Comparison of ENCODE assay signal across 1 cellular context in the genomic region with DNA sequence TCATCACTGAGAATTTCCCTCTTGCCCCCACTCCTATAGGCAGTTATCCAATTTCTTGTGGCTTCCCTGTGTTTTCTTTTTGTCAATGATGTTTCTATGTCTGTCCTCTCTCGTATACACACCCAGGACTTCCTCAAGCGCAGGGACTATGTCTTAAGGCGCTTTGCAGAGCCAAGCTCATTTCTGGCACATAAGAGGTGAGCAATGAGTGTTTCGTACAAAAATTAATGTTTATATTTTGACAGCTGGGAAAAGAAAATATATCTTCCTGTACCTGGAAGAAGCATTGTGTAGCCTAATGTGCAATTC.
TF ChIP-seq lines count a peak whose summit lies in the region.

No MANE protein-coding gene starts in this region.

TF ChIP-seq in GM12878, 131 proteins besides CTCF, POLR2A, EP300 and RAD21:
- no peak for TF ChIP-seq ATF7 (IDR thresholded peaks at IDR 0.05; ENCODE audit: low read depth)
- TF ChIP-seq IKZF1 (conservative IDR thresholded peaks at IDR 0.05), result no peak
- TF ChIP-seq CBFB (IDR thresholded peaks at IDR 0.05; ENCODE audit: low read depth), result no peak
- no peak for TF ChIP-seq IKZF2 (IDR thresholded peaks at IDR 0.05)
- TF ChIP-seq BACH1 (IDR thresholded peaks at IDR 0.05; ENCODE audit: borderline replicate concordance), result no peak
- no peak for TF ChIP-seq TCF3 (IDR thresholded peaks at IDR 0.05; ENCODE audit: borderline replicate concordance, insufficient read depth, low read depth, low read length)
- TF ChIP-seq, protein P1, sequence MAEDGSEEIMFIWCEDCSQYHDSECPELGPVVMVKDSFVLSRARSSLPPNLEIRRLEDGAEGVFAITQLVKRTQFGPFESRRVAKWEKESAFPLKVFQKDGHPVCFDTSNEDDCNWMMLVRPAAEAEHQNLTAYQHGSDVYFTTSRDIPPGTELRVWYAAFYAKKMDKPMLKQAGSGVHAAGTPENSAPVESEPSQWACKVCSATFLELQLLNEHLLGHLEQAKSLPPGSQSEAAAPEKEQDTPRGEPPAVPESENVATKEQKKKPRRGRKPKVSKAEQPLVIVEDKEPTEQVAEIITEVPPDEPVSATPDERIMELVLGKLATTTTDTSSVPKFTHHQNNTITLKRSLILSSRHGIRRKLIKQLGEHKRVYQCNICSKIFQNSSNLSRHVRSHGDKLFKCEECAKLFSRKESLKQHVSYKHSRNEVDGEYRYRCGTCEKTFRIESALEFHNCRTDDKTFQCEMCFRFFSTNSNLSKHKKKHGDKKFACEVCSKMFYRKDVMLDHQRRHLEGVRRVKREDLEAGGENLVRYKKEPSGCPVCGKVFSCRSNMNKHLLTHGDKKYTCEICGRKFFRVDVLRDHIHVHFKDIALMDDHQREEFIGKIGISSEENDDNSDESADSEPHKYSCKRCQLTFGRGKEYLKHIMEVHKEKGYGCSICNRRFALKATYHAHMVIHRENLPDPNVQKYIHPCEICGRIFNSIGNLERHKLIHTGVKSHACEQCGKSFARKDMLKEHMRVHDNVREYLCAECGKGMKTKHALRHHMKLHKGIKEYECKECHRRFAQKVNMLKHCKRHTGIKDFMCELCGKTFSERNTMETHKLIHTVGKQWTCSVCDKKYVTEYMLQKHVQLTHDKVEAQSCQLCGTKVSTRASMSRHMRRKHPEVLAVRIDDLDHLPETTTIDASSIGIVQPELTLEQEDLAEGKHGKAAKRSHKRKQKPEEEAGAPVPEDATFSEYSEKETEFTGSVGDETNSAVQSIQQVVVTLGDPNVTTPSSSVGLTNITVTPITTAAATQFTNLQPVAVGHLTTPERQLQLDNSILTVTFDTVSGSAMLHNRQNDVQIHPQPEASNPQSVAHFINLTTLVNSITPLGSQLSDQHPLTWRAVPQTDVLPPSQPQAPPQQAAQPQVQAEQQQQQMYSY (CRISPR knock-in tag; IDR thresholded peaks at IDR 0.05), result no peak
- TF ChIP-seq SMAD1 (IDR thresholded peaks at IDR 0.05; ENCODE audit: low read depth, partially characterized antibody), result no peak
- no peak for TF ChIP-seq TCF12 (IDR thresholded peaks at IDR 0.05; ENCODE audit: low read depth, low read length)
- TF ChIP-seq SIN3A (IDR thresholded peaks at IDR 0.05; ENCODE audit: low read depth, low read length), result no peak; the same call in 1 of the 2 replicates
- TF ChIP-seq, protein P2, sequence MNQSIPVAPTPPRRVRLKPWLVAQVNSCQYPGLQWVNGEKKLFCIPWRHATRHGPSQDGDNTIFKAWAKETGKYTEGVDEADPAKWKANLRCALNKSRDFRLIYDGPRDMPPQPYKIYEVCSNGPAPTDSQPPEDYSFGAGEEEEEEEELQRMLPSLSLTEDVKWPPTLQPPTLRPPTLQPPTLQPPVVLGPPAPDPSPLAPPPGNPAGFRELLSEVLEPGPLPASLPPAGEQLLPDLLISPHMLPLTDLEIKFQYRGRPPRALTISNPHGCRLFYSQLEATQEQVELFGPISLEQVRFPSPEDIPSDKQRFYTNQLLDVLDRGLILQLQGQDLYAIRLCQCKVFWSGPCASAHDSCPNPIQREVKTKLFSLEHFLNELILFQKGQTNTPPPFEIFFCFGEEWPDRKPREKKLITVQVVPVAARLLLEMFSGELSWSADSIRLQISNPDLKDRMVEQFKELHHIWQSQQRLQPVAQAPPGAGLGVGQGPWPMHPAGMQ (IDR thresholded peaks at IDR 0.05; ENCODE audit: borderline replicate concordance), result no peak
- TF ChIP-seq, protein P3, sequence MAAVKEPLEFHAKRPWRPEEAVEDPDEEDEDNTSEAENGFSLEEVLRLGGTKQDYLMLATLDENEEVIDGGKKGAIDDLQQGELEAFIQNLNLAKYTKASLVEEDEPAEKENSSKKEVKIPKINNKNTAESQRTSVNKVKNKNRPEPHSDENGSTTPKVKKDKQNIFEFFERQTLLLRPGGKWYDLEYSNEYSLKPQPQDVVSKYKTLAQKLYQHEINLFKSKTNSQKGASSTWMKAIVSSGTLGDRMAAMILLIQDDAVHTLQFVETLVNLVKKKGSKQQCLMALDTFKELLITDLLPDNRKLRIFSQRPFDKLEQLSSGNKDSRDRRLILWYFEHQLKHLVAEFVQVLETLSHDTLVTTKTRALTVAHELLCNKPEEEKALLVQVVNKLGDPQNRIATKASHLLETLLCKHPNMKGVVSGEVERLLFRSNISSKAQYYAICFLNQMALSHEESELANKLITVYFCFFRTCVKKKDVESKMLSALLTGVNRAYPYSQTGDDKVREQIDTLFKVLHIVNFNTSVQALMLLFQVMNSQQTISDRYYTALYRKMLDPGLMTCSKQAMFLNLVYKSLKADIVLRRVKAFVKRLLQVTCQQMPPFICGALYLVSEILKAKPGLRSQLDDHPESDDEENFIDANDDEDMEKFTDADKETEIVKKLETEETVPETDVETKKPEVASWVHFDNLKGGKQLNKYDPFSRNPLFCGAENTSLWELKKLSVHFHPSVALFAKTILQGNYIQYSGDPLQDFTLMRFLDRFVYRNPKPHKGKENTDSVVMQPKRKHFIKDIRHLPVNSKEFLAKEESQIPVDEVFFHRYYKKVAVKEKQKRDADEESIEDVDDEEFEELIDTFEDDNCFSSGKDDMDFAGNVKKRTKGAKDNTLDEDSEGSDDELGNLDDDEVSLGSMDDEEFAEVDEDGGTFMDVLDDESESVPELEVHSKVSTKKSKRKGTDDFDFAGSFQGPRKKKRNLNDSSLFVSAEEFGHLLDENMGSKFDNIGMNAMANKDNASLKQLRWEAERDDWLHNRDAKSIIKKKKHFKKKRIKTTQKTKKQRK (IDR thresholded peaks at IDR 0.05; ENCODE audit: low read depth, low read length), result no peak
- TF ChIP-seq, protein P4, sequence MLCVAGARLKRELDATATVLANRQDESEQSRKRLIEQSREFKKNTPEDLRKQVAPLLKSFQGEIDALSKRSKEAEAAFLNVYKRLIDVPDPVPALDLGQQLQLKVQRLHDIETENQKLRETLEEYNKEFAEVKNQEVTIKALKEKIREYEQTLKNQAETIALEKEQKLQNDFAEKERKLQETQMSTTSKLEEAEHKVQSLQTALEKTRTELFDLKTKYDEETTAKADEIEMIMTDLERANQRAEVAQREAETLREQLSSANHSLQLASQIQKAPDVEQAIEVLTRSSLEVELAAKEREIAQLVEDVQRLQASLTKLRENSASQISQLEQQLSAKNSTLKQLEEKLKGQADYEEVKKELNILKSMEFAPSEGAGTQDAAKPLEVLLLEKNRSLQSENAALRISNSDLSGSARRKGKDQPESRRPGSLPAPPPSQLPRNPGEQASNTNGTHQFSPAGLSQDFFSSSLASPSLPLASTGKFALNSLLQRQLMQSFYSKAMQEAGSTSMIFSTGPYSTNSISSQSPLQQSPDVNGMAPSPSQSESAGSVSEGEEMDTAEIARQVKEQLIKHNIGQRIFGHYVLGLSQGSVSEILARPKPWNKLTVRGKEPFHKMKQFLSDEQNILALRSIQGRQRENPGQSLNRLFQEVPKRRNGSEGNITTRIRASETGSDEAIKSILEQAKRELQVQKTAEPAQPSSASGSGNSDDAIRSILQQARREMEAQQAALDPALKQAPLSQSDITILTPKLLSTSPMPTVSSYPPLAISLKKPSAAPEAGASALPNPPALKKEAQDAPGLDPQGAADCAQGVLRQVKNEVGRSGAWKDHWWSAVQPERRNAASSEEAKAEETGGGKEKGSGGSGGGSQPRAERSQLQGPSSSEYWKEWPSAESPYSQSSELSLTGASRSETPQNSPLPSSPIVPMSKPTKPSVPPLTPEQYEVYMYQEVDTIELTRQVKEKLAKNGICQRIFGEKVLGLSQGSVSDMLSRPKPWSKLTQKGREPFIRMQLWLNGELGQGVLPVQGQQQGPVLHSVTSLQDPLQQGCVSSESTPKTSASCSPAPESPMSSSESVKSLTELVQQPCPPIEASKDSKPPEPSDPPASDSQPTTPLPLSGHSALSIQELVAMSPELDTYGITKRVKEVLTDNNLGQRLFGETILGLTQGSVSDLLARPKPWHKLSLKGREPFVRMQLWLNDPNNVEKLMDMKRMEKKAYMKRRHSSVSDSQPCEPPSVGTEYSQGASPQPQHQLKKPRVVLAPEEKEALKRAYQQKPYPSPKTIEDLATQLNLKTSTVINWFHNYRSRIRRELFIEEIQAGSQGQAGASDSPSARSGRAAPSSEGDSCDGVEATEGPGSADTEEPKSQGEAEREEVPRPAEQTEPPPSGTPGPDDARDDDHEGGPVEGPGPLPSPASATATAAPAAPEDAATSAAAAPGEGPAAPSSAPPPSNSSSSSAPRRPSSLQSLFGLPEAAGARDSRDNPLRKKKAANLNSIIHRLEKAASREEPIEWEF (IDR thresholded peaks at IDR 0.05; ENCODE audit: insufficient replicate concordance, low read depth, low read length), result no peak
- no peak for TF ChIP-seq HCFC1 (IDR thresholded peaks at IDR 0.05; ENCODE audit: low read length)
- TF ChIP-seq, protein P5, sequence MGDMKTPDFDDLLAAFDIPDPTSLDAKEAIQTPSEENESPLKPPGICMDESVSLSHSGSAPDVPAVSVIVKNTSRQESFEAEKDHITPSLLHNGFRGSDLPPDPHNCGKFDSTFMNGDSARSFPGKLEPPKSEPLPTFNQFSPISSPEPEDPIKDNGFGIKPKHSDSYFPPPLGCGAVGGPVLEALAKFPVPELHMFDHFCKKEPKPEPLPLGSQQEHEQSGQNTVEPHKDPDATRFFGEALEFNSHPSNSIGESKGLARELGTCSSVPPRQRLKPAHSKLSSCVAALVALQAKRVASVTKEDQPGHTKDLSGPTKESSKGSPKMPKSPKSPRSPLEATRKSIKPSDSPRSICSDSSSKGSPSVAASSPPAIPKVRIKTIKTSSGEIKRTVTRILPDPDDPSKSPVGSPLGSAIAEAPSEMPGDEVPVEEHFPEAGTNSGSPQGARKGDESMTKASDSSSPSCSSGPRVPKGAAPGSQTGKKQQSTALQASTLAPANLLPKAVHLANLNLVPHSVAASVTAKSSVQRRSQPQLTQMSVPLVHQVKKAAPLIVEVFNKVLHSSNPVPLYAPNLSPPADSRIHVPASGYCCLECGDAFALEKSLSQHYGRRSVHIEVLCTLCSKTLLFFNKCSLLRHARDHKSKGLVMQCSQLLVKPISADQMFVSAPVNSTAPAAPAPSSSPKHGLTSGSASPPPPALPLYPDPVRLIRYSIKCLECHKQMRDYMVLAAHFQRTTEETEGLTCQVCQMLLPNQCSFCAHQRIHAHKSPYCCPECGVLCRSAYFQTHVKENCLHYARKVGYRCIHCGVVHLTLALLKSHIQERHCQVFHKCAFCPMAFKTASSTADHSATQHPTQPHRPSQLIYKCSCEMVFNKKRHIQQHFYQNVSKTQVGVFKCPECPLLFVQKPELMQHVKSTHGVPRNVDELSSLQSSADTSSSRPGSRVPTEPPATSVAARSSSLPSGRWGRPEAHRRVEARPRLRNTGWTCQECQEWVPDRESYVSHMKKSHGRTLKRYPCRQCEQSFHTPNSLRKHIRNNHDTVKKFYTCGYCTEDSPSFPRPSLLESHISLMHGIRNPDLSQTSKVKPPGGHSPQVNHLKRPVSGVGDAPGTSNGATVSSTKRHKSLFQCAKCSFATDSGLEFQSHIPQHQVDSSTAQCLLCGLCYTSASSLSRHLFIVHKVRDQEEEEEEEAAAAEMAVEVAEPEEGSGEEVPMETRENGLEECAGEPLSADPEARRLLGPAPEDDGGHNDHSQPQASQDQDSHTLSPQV (IDR thresholded peaks at IDR 0.05), result no peak
- TF ChIP-seq, protein P6, sequence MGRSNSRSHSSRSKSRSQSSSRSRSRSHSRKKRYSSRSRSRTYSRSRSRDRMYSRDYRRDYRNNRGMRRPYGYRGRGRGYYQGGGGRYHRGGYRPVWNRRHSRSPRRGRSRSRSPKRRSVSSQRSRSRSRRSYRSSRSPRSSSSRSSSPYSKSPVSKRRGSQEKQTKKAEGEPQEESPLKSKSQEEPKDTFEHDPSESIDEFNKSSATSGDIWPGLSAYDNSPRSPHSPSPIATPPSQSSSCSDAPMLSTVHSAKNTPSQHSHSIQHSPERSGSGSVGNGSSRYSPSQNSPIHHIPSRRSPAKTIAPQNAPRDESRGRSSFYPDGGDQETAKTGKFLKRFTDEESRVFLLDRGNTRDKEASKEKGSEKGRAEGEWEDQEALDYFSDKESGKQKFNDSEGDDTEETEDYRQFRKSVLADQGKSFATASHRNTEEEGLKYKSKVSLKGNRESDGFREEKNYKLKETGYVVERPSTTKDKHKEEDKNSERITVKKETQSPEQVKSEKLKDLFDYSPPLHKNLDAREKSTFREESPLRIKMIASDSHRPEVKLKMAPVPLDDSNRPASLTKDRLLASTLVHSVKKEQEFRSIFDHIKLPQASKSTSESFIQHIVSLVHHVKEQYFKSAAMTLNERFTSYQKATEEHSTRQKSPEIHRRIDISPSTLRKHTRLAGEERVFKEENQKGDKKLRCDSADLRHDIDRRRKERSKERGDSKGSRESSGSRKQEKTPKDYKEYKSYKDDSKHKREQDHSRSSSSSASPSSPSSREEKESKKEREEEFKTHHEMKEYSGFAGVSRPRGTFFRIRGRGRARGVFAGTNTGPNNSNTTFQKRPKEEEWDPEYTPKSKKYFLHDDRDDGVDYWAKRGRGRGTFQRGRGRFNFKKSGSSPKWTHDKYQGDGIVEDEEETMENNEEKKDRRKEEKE (IDR thresholded peaks at IDR 0.05), result no peak
- no peak for TF ChIP-seq FOXK2 (IDR thresholded peaks at IDR 0.05)
